Comparison of ENCODE assay signal across 8 cellular contexts in the genomic region with DNA sequence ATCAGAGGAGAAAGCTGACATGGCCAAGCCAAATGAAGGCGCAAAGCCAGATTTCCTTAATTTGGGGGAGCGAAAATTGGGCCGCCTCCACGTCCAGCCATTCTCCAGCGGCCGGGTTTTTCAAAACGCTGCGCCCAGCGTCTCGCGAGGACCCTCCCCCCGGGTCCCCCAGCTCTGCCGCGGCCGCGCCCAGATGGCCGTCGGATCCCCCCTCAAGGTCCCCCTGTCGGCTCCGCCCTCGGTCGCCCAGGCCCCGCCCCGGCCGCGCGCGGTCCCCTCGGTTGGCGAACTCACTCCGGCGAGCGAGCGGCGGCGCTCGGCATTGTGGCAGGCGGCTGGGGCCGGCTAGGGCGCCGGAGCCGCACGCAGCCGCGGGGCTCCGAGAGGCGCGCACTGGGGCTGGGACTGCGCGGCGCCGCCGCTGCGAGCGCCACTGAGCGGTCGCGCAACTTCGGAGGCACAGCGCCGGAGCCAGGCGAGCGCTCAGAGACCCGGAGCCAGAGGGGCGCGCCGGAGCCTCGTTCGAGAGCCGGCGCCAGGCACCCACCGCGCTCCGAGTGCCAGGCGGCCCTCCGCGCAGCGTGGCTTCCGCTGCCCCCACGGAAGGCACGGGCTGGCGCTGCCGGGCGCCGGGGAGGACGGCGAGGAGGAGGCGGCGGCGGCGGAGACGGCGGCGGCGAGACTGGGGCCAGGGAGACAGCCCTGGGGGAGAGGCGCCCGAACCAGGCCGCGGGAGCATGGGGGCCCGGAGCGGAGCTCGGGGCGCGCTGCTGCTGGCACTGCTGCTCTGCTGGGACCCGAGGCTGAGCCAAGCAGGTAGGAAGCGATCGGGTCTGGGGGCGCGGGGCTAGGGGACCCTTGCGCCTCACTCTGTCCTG. TPM values are rescaled to one million over a fixed set of nuclear protein-coding genes. Genes with fewer than 3 reads are reported as not detected.
DNase-seq lines count a peak whose midpoint lies in the region; TF ChIP-seq lines count a peak whose summit lies in the region.

TSS of gene UNC5B (plus strand) at position 322 of the 878 bp plus-strand sequence. CDS start at position 738, 416 bp downstream.

- H3K36me3 ChIP-seq in HEK293 (ENCODE audit: control insufficient read depth in 2 of 2, insufficient read depth in 1 of 2, low read length in 2 of 2): no peaks in the 10 kb centered on the region

- H3K4me1 Mint-ChIP-seq in mesothelial cell of epicardium: peaks cover 51% of the 10 kb centered on the region

- CTCF ChIA-PET in HEK293 (lab: Yijun Ruan, JAX): interaction anchor here (0.7 to 2.0 kb wide), 6 partner anchors 12 to 287 kb away, joined by 3 to 8 read pairs (median 4); no protein-coding TSS in a partner anchor

- DNase-seq in AG09309 (ENCODE audit: low read depth): peak; percentile 46
- peak; percentile 94 for DNase-seq in NCI-H69 (lab: John Stamatoyannopoulos, UW)
- peak; percentile 21 for DNase-seq in activated T-cell treated with anti-CD3 and anti-CD28 coated beads for 4 hours
- DNase-seq in epithelial cell of prostate (ENCODE audit: low read depth, low spot score): peak; percentile 52
- DNase-seq in mesothelial cell of epicardium (ENCODE audit: low spot score in 2 of 2, unreplicated experiment in 2 of 2): peak; percentile 90 to 93
- peak; percentile 6 for DNase-seq in stimulated activated CD8-positive, alpha-beta memory T cell treated with anti-CD3 and anti-CD28 coated beads, Interleukin-15, amount 100 ng/mL, for 1 hour (ENCODE audit: low read depth)
- DNase-seq in T-helper 9 cell: no peak

- peak within 1 kb of the TSS; percentile 79 for H3K27ac Mint-ChIP-seq in mesothelial cell of epicardium

- H3K4me3 ChIP-seq in AG09309 (ENCODE audit: control insufficient read depth, low read depth, low read length) (peak within 1 kb of the TSS; percentile 62), HEK293 (ENCODE audit: low read depth, low read length) (peak within 1 kb of the TSS; percentile 69)

- POLR2A ChIA-PET in HEK293 (lab: Yijun Ruan, JAX): interaction anchor here (0.6 to 1.7 kb wide), 8 partner anchors 10 to 809 kb away, joined by 3 to 8 read pairs (median 4); partner anchors contain the start of gene EIF4EBP2

- TF ChIP-seq CTCF in AG09309 (IDR thresholded peaks at IDR 0.05; ENCODE audit: control insufficient read depth, insufficient read depth, low read depth, low read length, missing control alignments): peak; percentile 11
- no peak for TF ChIP-seq CTCF in HEK293 (tag by site-specific recombination; IDR thresholded peaks at IDR 0.05)
- TF ChIP-seq CTCF in mesothelial cell of epicardium (IDR thresholded peaks at IDR 0.05; ENCODE audit: unreplicated experiment): no peak

- H3K27ac ChIP-seq in HEK293 (ENCODE audit: extremely low read depth, low read depth, low read length) (peak within 1 kb of the TSS; percentile 93), epithelial cell of prostate (peak within 1 kb of the TSS; percentile 77)

- no peaks in the 10 kb centered on the region for H3K36me3 Mint-ChIP-seq in mesothelial cell of epicardium

- no peaks in the 10 kb centered on the region for H3K9me3 Mint-ChIP-seq in mesothelial cell of epicardium

- H3K9me3 ChIP-seq in HEK293 (ENCODE audit: control insufficient read depth, insufficient read depth, low read depth, low read length): no peaks in the 10 kb centered on the region

- peaks cover 28% of the 10 kb centered on the region for H3K27me3 Mint-ChIP-seq in mesothelial cell of epicardium (ENCODE audit: low read depth)

- H3K4me1 ChIP-seq in HEK293 (ENCODE audit: control insufficient read depth, insufficient read depth, low read length): peaks cover 36% of the 10 kb centered on the region

- H3K4me3 Mint-ChIP-seq in mesothelial cell of epicardium: peak within 1 kb of the TSS; percentile 89

TF ChIP-seq in HEK293, 187 proteins besides CTCF, POLR2A, EP300 and RAD21 (continues in another document):
- TF ChIP-seq ZNF596 (tag by site-specific recombination; IDR thresholded peaks at IDR 0.05) (peak; percentile 51; the same call in 1 of the 2 replicates), ZSCAN30 (tag by site-specific recombination; IDR thresholded peaks at IDR 0.05) (peak; percentile 92), ZNF26 (tag by site-specific recombination; IDR thresholded peaks at IDR 0.05) (no peak), ZIC2 (tag by site-specific recombination; IDR thresholded peaks at IDR 0.05) (no peak), ZBTB49 (tag by site-specific recombination; IDR thresholded peaks at IDR 0.05; ENCODE audit: low read depth) (no peak), BCL11B (tag by site-specific recombination; IDR thresholded peaks at IDR 0.05; ENCODE audit: low read depth) (no peak), ZNF202 (tag by site-specific recombination; IDR thresholded peaks at IDR 0.05; ENCODE audit: borderline replicate concordance) (no peak), ZNF610 (tag by site-specific recombination; IDR thresholded peaks at IDR 0.05; ENCODE audit: borderline replicate concordance) (peak; percentile 81; the same call in 1 of the 2 replicates)
- TF ChIP-seq, protein P1, sequence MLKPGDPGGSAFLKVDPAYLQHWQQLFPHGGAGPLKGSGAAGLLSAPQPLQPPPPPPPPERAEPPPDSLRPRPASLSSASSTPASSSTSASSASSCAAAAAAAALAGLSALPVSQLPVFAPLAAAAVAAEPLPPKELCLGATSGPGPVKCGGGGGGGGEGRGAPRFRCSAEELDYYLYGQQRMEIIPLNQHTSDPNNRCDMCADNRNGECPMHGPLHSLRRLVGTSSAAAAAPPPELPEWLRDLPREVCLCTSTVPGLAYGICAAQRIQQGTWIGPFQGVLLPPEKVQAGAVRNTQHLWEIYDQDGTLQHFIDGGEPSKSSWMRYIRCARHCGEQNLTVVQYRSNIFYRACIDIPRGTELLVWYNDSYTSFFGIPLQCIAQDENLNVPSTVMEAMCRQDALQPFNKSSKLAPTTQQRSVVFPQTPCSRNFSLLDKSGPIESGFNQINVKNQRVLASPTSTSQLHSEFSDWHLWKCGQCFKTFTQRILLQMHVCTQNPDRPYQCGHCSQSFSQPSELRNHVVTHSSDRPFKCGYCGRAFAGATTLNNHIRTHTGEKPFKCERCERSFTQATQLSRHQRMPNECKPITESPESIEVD (tag by site-specific recombination; IDR thresholded peaks at IDR 0.05): no peak
- TF ChIP-seq, protein P2, sequence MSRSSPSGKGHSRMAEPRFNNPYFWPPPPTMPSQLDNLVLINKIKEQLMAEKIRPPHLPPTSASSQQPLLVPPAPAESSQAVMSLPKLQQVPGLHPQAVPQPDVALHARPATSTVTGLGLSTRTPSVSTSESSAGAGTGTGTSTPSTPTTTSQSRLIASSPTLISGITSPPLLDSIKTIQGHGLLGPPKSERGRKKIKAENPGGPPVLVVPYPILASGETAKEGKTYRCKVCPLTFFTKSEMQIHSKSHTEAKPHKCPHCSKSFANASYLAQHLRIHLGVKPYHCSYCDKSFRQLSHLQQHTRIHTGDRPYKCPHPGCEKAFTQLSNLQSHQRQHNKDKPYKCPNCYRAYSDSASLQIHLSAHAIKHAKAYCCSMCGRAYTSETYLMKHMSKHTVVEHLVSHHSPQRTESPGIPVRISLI (tag by site-specific recombination; IDR thresholded peaks at IDR 0.05): no peak

RNA-seq across cellular contexts. Expression of gene UNC5B, which starts in this region (rescaled TPM):
- total RNA-seq in mesothelial cell of epicardium: 84.8 to 91.5 TPM (median 85.7 TPM) in 3 replicates
